In the genomic region with DNA sequence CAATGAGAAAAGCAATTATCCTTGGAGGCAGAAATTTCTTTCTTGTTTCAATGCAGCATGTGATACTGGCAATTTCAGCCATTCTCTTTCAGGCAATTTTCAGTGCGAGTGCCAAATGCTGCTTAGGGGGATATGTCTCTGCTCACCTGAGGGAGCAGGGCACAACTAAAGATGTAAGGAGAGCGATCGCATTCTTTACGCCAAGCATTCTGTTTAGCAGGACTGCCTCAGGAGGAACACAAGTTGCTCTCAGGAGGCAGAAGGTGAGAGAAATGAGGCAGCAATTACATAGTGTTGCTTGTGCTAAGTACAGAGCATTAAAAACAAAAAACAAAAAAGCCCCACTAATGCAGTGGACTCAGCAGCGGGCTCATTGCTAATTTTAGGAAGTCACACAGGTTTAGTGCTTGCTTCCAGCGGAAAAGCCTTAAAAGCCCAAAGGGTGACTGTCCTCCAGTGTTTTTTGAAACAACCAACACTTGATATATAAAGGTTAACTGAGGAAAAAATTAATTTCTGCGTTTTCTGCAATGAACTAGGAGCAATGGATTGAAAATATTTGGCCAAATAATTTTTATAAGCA, we compare ENCODE assay signal across 1 cellular context.
A peak's percentile ranks its signal among the peaks of the same experiment; 100 is the strongest.
TF ChIP-seq lines count a peak whose summit lies in the region.

No MANE protein-coding gene starts in this region.

TF ChIP-seq in H1, 55 proteins besides CTCF, POLR2A, EP300 and RAD21:
- TF ChIP-seq JUND (IDR thresholded peaks at IDR 0.05; ENCODE audit: low read length) (no peak), TEAD4 (IDR thresholded peaks at IDR 0.05; ENCODE audit: low read depth, low read length) (peak; percentile 39; the same call in 1 of the 2 replicates), TAF1 (IDR thresholded peaks at IDR 0.05; ENCODE audit: low read depth, low read length) (peak; percentile 33; the same call in 1 of the 2 replicates), YY1 (IDR thresholded peaks at IDR 0.05; ENCODE audit: low read depth, low read length) (0 out of 2 replicates have a peak, but pooled peaks have one; percentile 17), POLR2AphosphoS5 (IDR thresholded peaks at IDR 0.05; ENCODE audit: low read depth, low read length) (peak; percentile 66; the same call in 1 of the 2 replicates), TBP (IDR thresholded peaks at IDR 0.05; ENCODE audit: low read depth, low read length) (0 out of 2 replicates have a peak, but pooled peaks have one; percentile 21)
